ENCODE assay signal across 1 cellular context in genomic region chr11:66475349-66476172, GRCh38.
TF ChIP-seq lines count a peak whose summit lies in the region.

No MANE protein-coding gene starts in this region.

TF ChIP-seq in K562, 482 proteins besides CTCF, POLR2A, EP300 and RAD21:
- TF ChIP-seq IFI16 (CRISPR knock-in tag; IDR thresholded peaks at IDR 0.05) (no peak), POLR2G (IDR thresholded peaks at IDR 0.05; ENCODE audit: low read depth, low read length) (peak; percentile 15; the same call in 1 of the 2 replicates), NFE2 (IDR thresholded peaks at IDR 0.05; ENCODE audit: low read depth) (no peak), E2F8 (IDR thresholded peaks at IDR 0.05; ENCODE audit: low read depth, partially characterized antibody) (no peak), ATF7 (IDR thresholded peaks at IDR 0.05) (no peak), EZH2 (IDR thresholded peaks at IDR 0.05; ENCODE audit: borderline replicate concordance, low read depth, low read length) (no peak), RFX1 (IDR thresholded peaks at IDR 0.05) (no peak), ZBTB33 (CRISPR knock-in tag; IDR thresholded peaks at IDR 0.05) (peak; percentile 86; the same call in 1 of the 2 replicates), THRA (IDR thresholded peaks at IDR 0.05) (no peak), SAP30 (IDR thresholded peaks at IDR 0.05; ENCODE audit: borderline replicate concordance, insufficient read depth, low read depth, low read length, poor library complexity, severe bottlenecking) (no peak)
- TF ChIP-seq, protein P1, sequence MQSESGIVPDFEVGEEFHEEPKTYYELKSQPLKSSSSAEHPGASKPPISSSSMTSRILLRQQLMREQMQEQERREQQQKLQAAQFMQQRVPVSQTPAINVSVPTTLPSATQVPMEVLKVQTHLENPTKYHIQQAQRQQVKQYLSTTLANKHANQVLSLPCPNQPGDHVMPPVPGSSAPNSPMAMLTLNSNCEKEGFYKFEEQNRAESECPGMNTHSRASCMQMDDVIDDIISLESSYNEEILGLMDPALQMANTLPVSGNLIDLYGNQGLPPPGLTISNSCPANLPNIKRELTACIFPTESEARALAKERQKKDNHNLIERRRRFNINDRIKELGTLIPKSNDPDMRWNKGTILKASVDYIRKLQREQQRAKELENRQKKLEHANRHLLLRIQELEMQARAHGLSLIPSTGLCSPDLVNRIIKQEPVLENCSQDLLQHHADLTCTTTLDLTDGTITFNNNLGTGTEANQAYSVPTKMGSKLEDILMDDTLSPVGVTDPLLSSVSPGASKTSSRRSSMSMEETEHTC (IDR thresholded peaks at IDR 0.05) = no peak
- TF ChIP-seq, protein P2, sequence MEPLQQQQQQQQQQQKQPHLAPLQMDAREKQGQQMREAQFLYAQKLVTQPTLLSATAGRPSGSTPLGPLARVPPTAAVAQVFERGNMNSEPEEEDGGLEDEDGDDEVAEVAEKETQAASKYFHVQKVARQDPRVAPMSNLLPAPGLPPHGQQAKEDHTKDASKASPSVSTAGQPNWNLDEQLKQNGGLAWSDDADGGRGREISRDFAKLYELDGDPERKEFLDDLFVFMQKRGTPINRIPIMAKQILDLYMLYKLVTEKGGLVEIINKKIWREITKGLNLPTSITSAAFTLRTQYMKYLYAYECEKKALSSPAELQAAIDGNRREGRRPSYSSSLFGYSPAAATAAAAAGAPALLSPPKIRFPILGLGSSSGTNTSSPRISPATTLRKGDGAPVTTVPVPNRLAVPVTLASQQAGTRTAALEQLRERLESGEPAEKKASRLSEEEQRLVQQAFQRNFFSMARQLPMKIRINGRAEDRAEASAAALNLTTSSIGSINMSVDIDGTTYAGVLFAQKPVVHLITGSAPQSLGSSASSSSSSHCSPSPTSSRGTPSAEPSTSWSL (CRISPR knock-in tag; IDR thresholded peaks at IDR 0.05; ENCODE audit: borderline replicate concordance) = no peak
- TF ChIP-seq, protein P3, sequence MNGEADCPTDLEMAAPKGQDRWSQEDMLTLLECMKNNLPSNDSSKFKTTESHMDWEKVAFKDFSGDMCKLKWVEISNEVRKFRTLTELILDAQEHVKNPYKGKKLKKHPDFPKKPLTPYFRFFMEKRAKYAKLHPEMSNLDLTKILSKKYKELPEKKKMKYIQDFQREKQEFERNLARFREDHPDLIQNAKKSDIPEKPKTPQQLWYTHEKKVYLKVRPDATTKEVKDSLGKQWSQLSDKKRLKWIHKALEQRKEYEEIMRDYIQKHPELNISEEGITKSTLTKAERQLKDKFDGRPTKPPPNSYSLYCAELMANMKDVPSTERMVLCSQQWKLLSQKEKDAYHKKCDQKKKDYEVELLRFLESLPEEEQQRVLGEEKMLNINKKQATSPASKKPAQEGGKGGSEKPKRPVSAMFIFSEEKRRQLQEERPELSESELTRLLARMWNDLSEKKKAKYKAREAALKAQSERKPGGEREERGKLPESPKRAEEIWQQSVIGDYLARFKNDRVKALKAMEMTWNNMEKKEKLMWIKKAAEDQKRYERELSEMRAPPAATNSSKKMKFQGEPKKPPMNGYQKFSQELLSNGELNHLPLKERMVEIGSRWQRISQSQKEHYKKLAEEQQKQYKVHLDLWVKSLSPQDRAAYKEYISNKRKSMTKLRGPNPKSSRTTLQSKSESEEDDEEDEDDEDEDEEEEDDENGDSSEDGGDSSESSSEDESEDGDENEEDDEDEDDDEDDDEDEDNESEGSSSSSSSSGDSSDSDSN (IDR thresholded peaks at IDR 0.05; ENCODE audit: borderline replicate concordance in 1 of 2, low read depth in 2 of 2, low read length in 2 of 2) = no peak
- TF ChIP-seq, protein P4, sequence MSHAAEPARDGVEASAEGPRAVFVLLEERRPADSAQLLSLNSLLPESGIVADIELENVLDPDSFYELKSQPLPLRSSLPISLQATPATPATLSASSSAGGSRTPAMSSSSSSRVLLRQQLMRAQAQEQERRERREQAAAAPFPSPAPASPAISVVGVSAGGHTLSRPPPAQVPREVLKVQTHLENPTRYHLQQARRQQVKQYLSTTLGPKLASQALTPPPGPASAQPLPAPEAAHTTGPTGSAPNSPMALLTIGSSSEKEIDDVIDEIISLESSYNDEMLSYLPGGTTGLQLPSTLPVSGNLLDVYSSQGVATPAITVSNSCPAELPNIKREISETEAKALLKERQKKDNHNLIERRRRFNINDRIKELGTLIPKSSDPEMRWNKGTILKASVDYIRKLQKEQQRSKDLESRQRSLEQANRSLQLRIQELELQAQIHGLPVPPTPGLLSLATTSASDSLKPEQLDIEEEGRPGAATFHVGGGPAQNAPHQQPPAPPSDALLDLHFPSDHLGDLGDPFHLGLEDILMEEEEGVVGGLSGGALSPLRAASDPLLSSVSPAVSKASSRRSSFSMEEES (CRISPR knock-in tag; IDR thresholded peaks at IDR 0.05) = no peak
